Comparison of ENCODE assay signal across 1 cellular context in genomic region chr7:100271716-100272537, GRCh38.
A peak's percentile ranks its signal among the peaks of the same experiment; 100 is the strongest.
TF ChIP-seq lines count a peak whose summit lies in the region.

No MANE protein-coding gene starts in this region.

TF ChIP-seq in K562, 482 proteins besides CTCF, POLR2A, EP300 and RAD21 (continued from another document):
- TF ChIP-seq CXXC5 (CRISPR knock-in tag; IDR thresholded peaks at IDR 0.05) = peak; percentile 88
- peak; percentile 89 for TF ChIP-seq PKNOX1 (IDR thresholded peaks at IDR 0.05)
- no peak for TF ChIP-seq NELFE (IDR thresholded peaks at IDR 0.05; ENCODE audit: insufficient read depth, insufficient read length)
- TF ChIP-seq ZNF511 (CRISPR knock-in tag; IDR thresholded peaks at IDR 0.05) = peak; percentile 61; the same call in 1 of the 2 replicates
- TF ChIP-seq CTBP1 (IDR thresholded peaks at IDR 0.05; ENCODE audit: borderline replicate concordance) = peak; percentile 62; the same call in 1 of the 2 replicates
- TF ChIP-seq FOXP1 (CRISPR knock-in tag; IDR thresholded peaks at IDR 0.05) = peak; percentile 59
- TF ChIP-seq ATF7 (IDR thresholded peaks at IDR 0.05) = peak; percentile 39; the same call in 1 of the 2 replicates
- TF ChIP-seq HCFC1 (IDR thresholded peaks at IDR 0.05; ENCODE audit: low read depth, low read length) = peak; percentile 91
- peak; percentile 92 for TF ChIP-seq MEIS2 (IDR thresholded peaks at IDR 0.05; ENCODE audit: partially characterized antibody)
- 0 out of 2 replicates have a peak, but pooled peaks have one; percentile 20 for TF ChIP-seq CREB1 (IDR thresholded peaks at IDR 0.05)
- 0 out of 2 replicates have a peak, but pooled peaks have one; percentile 45 for TF ChIP-seq CREB1 (CRISPR knock-in tag; IDR thresholded peaks at IDR 0.05)
- peak; percentile 51 to 52; a peak in 1 of 4 replicates for TF ChIP-seq TEAD1 (CRISPR knock-in tag; IDR thresholded peaks at IDR 0.05)
- peak; percentile 83 for TF ChIP-seq SAP30 (IDR thresholded peaks at IDR 0.05; ENCODE audit: borderline replicate concordance, insufficient read depth, low read depth, low read length, poor library complexity, severe bottlenecking)
- peak; percentile 76; the same call in 1 of the 2 replicates for TF ChIP-seq RB1 (IDR thresholded peaks at IDR 0.05; ENCODE audit: low read depth)
- TF ChIP-seq ELF1 (tag; IDR thresholded peaks at IDR 0.05) = no peak
- TF ChIP-seq ZNF449 (CRISPR knock-in tag; IDR thresholded peaks at IDR 0.05) = no peak; the same call in 1 of the 2 replicates
- peak; percentile 42; the same call in 1 of the 2 replicates for TF ChIP-seq GABPB1 (CRISPR knock-in tag; IDR thresholded peaks at IDR 0.05)
- no peak for TF ChIP-seq U2AF1 (optimal IDR thresholded peaks at IDR 0.05; ENCODE audit: low read depth, low read length)
- TF ChIP-seq ELF2 (CRISPR knock-in tag; IDR thresholded peaks at IDR 0.05) = no peak
- peak; percentile 42 for TF ChIP-seq PHF20 (IDR thresholded peaks at IDR 0.05; ENCODE audit: partially characterized antibody)
- peak in 1 of 2 experiments; percentile 88; a peak in 2 of 4 replicates for TF ChIP-seq NONO (IDR thresholded peaks at IDR 0.05; ENCODE audit: low read depth in 2 of 2, low read length in 1 of 2)
- no peak for TF ChIP-seq ARHGAP35 (IDR thresholded peaks at IDR 0.05; ENCODE audit: partially characterized antibody)
